1 cellular context compared by ENCODE assay signal in genomic region chr2:28363676-28364075, GRCh38.
TF ChIP-seq lines count a peak whose summit lies in the region.

No MANE protein-coding gene starts in this region.

TF ChIP-seq in K562, 482 proteins besides CTCF, POLR2A, EP300 and RAD21:
- TF ChIP-seq PKNOX1 (IDR thresholded peaks at IDR 0.05) = 0 out of 2 replicates have a peak, but pooled peaks have one; percentile 13
- no peak for TF ChIP-seq TFE3 (CRISPR knock-in tag; IDR thresholded peaks at IDR 0.05)
